In genomic region chr12:79560165-79560889, GRCh38 we compare ENCODE assay signal across 1 cellular context.
TF ChIP-seq lines count a peak whose summit lies in the region.

No MANE protein-coding gene starts in this region.

TF ChIP-seq in HepG2, 621 proteins besides CTCF, POLR2A, EP300 and RAD21 (continued from another document and continues in another):
- TF ChIP-seq TEAD3 (CRISPR knock-in tag; optimal IDR thresholded peaks at IDR 0.05; ENCODE audit: borderline replicate concordance) = peak; percentile 92
- peak; percentile 36; the same call in 1 of the 2 replicates for TF ChIP-seq GATA4 (IDR thresholded peaks at IDR 0.05; ENCODE audit: borderline replicate concordance, low read depth)
- TF ChIP-seq ATF7-NPFF (CRISPR knock-in tag; IDR thresholded peaks at IDR 0.05; ENCODE audit: low read depth) = no peak
- TF ChIP-seq NCOR1 (IDR thresholded peaks at IDR 0.05; ENCODE audit: borderline replicate concordance, low read length) = peak; percentile 93
- 0 out of 2 replicates have a peak, but pooled peaks have one; percentile 49 for TF ChIP-seq DMAP1 (CRISPR knock-in tag; IDR thresholded peaks at IDR 0.05)
- TF ChIP-seq ZBTB43 (CRISPR knock-in tag; conservative IDR thresholded peaks at IDR 0.05) = 0 out of 2 replicates have a peak, but pooled peaks have one; percentile 23
- TF ChIP-seq TCF7 (IDR thresholded peaks at IDR 0.05; ENCODE audit: low read depth) = 0 out of 2 replicates have a peak, but pooled peaks have one; percentile 17
- TF ChIP-seq PAXIP1 (CRISPR knock-in tag; conservative IDR thresholded peaks at IDR 0.05) = peak; percentile 95
- 0 out of 2 replicates have a peak, but pooled peaks have one; percentile 70 for TF ChIP-seq ZBTB34 (CRISPR knock-in tag; IDR thresholded peaks at IDR 0.05)
- TF ChIP-seq ATM (IDR thresholded peaks at IDR 0.05; ENCODE audit: borderline replicate concordance) = peak; percentile 97
- no peak for TF ChIP-seq ZNF674 (CRISPR knock-in tag; IDR thresholded peaks at IDR 0.05; ENCODE audit: low read depth)
- no peak for TF ChIP-seq ZNF598 (CRISPR knock-in tag; IDR thresholded peaks at IDR 0.05; ENCODE audit: borderline replicate concordance)
- TF ChIP-seq ZGPAT (CRISPR knock-in tag; IDR thresholded peaks at IDR 0.05) = peak; percentile 55; the same call in 1 of the 2 replicates
- TF ChIP-seq ZBTB25 (CRISPR knock-in tag; IDR thresholded peaks at IDR 0.05) = 0 out of 2 replicates have a peak, but pooled peaks have one; percentile 8
- TF ChIP-seq NONO (IDR thresholded peaks at IDR 0.05) = no peak
- TF ChIP-seq NONO (CRISPR knock-in tag; conservative IDR thresholded peaks at IDR 0.05) = peak; percentile 85
- no peak for TF ChIP-seq IRX3 (CRISPR knock-in tag; IDR thresholded peaks at IDR 0.05; ENCODE audit: borderline replicate concordance, low read depth)
- peak; percentile 93 for TF ChIP-seq ASH2L (IDR thresholded peaks at IDR 0.05; ENCODE audit: insufficient read length, low read depth, low read length)
- TF ChIP-seq SMYD3 (CRISPR knock-in tag; IDR thresholded peaks at IDR 0.05) = peak; percentile 75; the same call in 1 of the 2 replicates
- peak; percentile 19 to 49; a peak in 2 of 4 replicates for TF ChIP-seq MAFK (conservative IDR thresholded peaks at IDR 0.05 in 1 of 2, IDR thresholded peaks at IDR 0.05 in 1 of 2; ENCODE audit: low read length in 2 of 2)
- TF ChIP-seq ZNF609 (CRISPR knock-in tag; IDR thresholded peaks at IDR 0.05; ENCODE audit: borderline replicate concordance) = peak; percentile 71; the same call in 1 of the 2 replicates
- peak; percentile 31; the same call in 1 of the 2 replicates for TF ChIP-seq ESRRA (CRISPR knock-in tag; IDR thresholded peaks at IDR 0.05; ENCODE audit: low read depth)
- no peak for TF ChIP-seq PTBP1 (IDR thresholded peaks at IDR 0.05; ENCODE audit: low read depth, low read length, poor library complexity, severe bottlenecking)
- TF ChIP-seq FOXA3 (CRISPR knock-in tag; IDR thresholded peaks at IDR 0.05) = peak; percentile 84
- TF ChIP-seq ZUFSP (CRISPR knock-in tag; IDR thresholded peaks at IDR 0.05; ENCODE audit: borderline replicate concordance) = no peak
- peak; percentile 91 for TF ChIP-seq NFIC (IDR thresholded peaks at IDR 0.05; ENCODE audit: low read length)
- TF ChIP-seq ZNF251 (CRISPR knock-in tag; IDR thresholded peaks at IDR 0.05) = no peak
- peak; percentile 57; the same call in 1 of the 2 replicates for TF ChIP-seq KDM6A (CRISPR knock-in tag; IDR thresholded peaks at IDR 0.05; ENCODE audit: low read depth)
- no peak for TF ChIP-seq ZNF550 (CRISPR knock-in tag; IDR thresholded peaks at IDR 0.05; ENCODE audit: borderline replicate concordance)
- 0 out of 2 replicates have a peak, but pooled peaks have one; percentile 12 for TF ChIP-seq SMARCE1 (IDR thresholded peaks at IDR 0.05; ENCODE audit: borderline replicate concordance)
- TF ChIP-seq HMG20B (CRISPR knock-in tag; conservative IDR thresholded peaks at IDR 0.05) = no peak
- peak; percentile 76; the same call in 1 of the 2 replicates for TF ChIP-seq ZNF263 (CRISPR knock-in tag; IDR thresholded peaks at IDR 0.05)
- TF ChIP-seq RXRB (CRISPR knock-in tag; IDR thresholded peaks at IDR 0.05; ENCODE audit: borderline replicate concordance) = peak; percentile 80; the same call in 1 of the 2 replicates
- TF ChIP-seq MED1 (CRISPR knock-in tag; IDR thresholded peaks at IDR 0.05) = peak; percentile 97
- peak; percentile 56; the same call in 1 of the 2 replicates for TF ChIP-seq ZNF362 (CRISPR knock-in tag; IDR thresholded peaks at IDR 0.05; ENCODE audit: borderline replicate concordance)
- peak; percentile 74 for TF ChIP-seq FOXP4 (CRISPR knock-in tag; IDR thresholded peaks at IDR 0.05)
- TF ChIP-seq SOX6 (IDR thresholded peaks at IDR 0.05) = no peak
- peak; percentile 79 for TF ChIP-seq SOX6 (CRISPR knock-in tag; IDR thresholded peaks at IDR 0.05)
- peak; percentile 44; the same call in 1 of the 2 replicates for TF ChIP-seq THRA (CRISPR knock-in tag; IDR thresholded peaks at IDR 0.05; ENCODE audit: borderline replicate concordance)
